8 cellular contexts compared by ENCODE assay signal in genomic region chr12:68406134-68406576, GRCh38.
DNase-seq lines count a peak whose midpoint lies in the region; ATAC-seq and TF ChIP-seq lines count a peak whose summit lies in the region.

No MANE protein-coding gene starts in this region.

- peak; percentile 64 for TF ChIP-seq CTCF in astrocyte of the spinal cord (IDR thresholded peaks at IDR 0.05; ENCODE audit: low read depth, low read length)
- peak; percentile 30 for TF ChIP-seq CTCF in hepatocyte (IDR thresholded peaks at IDR 0.05; ENCODE audit: poor library complexity)

- H4K20me1 ChIP-seq in hepatocyte (ENCODE audit: insufficient read depth, poor library complexity, severe bottlenecking), result no peaks in the 10 kb centered on the region

- no peak overlapping the region for H3K27ac ChIP-seq in hepatocyte

- no peak overlapping the region for H3K9ac ChIP-seq in skeletal muscle satellite cell (ENCODE audit: low read depth, low read length)

- no peaks in the 10 kb centered on the region for H3K27me3 ChIP-seq in hepatocyte
- no peaks in the 10 kb centered on the region for H3K27me3 ChIP-seq in skeletal muscle satellite cell (ENCODE audit: control insufficient read depth, insufficient read depth, low read length)

- H3K36me3 ChIP-seq in hepatocyte (replicated peaks; ENCODE audit: insufficient read depth, low read depth) (no peaks in the 10 kb centered on the region), skeletal muscle satellite cell (ENCODE audit: insufficient read depth, low read length) (no peaks in the 10 kb centered on the region)

- no peaks in the 10 kb centered on the region for H3K79me2 ChIP-seq in hepatocyte

- no peak for ATAC-seq in HG03469 (IDR thresholded peaks at IDR 0.05; ENCODE audit: unreplicated experiment)

- H3K4me2 ChIP-seq in hepatocyte (no peak overlapping the region), skeletal muscle satellite cell (ENCODE audit: low read length) (peak overlapping the region; percentile 65)

- H3K4me3 ChIP-seq in astrocyte of the spinal cord (ENCODE audit: low read depth, low read length) (no peak overlapping the region), hepatocyte (no peak overlapping the region), skeletal muscle satellite cell (ENCODE audit: low read length) (peak overlapping the region; percentile 7)

- DNase-seq in AG08395 (ENCODE audit: low spot score) (peak; percentile 85), HUDEP-2 (lab: John Stamatoyannopoulos, UW; ENCODE audit: unreplicated experiment in 76 of 76) (peak in 65 of 76 experiments; percentile 1 to 74 (median 36)), astrocyte of the spinal cord (ENCODE audit: low read depth, low spot score) (peak; percentile 84), hepatocyte (ENCODE audit: low spot score) (peak; percentile 59), MV-4-11 (lab: John Stamatoyannopoulos, UW) (no peak)
- no peak for DNase-seq in activated effector memory CD4-positive, alpha-beta T cell treated with Interleukin-2 at 50 U/mL for 16 hours

- in situ Hi-C loops in astrocyte of the spinal cord (cut with HindIII; ENCODE audit: low sequenced_read_pairs), result no loop called here

- no peak overlapping the region for H2AFZ ChIP-seq in hepatocyte

- H3K9me3 ChIP-seq in hepatocyte (ENCODE audit: low read depth), result no peaks in the 10 kb centered on the region
- H3K9me3 ChIP-seq in skeletal muscle satellite cell (replicated peaks; ENCODE audit: low read length), result no peaks in the 10 kb centered on the region

- H3K4me1 ChIP-seq in hepatocyte (ENCODE audit: insufficient read depth) (peaks cover 11% of the 10 kb centered on the region), skeletal muscle satellite cell (ENCODE audit: control insufficient read depth, insufficient read depth, low read length) (peaks cover 23% of the 10 kb centered on the region)

- 35% methylated on average over 5 of the region's 5 CpGs for WGBS in hepatocyte (ENCODE audit: low lambda C conversion rate, missing lambda C conversion rate)

- H3K9me2 ChIP-seq in hepatocyte (replicated peaks; ENCODE audit: insufficient read depth), result no peaks in the 10 kb centered on the region

Comparison
In these comparisons a context has a peak if more than half of its experiments do, and no peak if none do; other contexts are left out.
1. DNase-seq: peak in AG08395 (single experiment), HUDEP-2 (65 of 76), astrocyte of the spinal cord (single experiment) and hepatocyte (single experiment); none in MV-4-11 (single experiment) and activated effector memory CD4-positive, alpha-beta T cell treated with Interleukin-2 at 50 U/mL for 16 hours (single experiment).